Comparison of ENCODE assay signal across 8 cellular contexts in genomic region chr1:27357281-27358037, GRCh38. TPM values are rescaled to one million over a fixed set of nuclear protein-coding genes. Genes with fewer than 3 reads are reported as not detected.
A peak's percentile ranks its signal among the peaks of the same experiment; 100 is the strongest.
DNase-seq lines count a peak whose midpoint lies in the region; ATAC-seq and TF ChIP-seq lines count a peak whose summit lies in the region.

No MANE protein-coding gene starts in this region.

- peak overlapping the region; percentile 73 for H3K27ac Mint-ChIP-seq in activated CD4-positive, alpha-beta T cell treated with anti-CD3 and anti-CD28 coated beads for 36 hours

- no peaks in the 10 kb centered on the region for H3K27me3 Mint-ChIP-seq in activated CD4-positive, alpha-beta T cell treated with anti-CD3 and anti-CD28 coated beads for 36 hours

- intact Hi-C loops in activated CD4-positive, alpha-beta T cell treated with anti-CD3 and anti-CD28 coated beads for 36 hours (cut with DNase I, micrococcal nuclease) = loop anchor here (1.0 kb wide), 5 partner anchors 8 to 57 kb away; partner anchors contain the start of gene GPR3 (in 1 of the 2)
- intact Hi-C loops in right lobe of liver (cut with DNase I) = loop anchor here in 1 of 2 donors (5.0 kb wide), 1 partner anchor 35 kb away; the partner anchor contains the start of gene GPR3

- peaks cover 40% of the 10 kb centered on the region for H3K4me1 Mint-ChIP-seq in activated CD4-positive, alpha-beta T cell treated with anti-CD3 and anti-CD28 coated beads for 36 hours

- no peak overlapping the region for H3K27ac ChIP-seq in right lobe of liver

- POLR2A ChIA-PET in activated CD4-positive, alpha-beta T cell treated with anti-CD3 and anti-CD28 coated beads for 36 hours (lab: Charles Lee) = interaction anchor here (1.0 to 1.1 kb wide), 2 partner anchors 9 to 12 kb away, joined by 3 read pairs; no protein-coding TSS in a partner anchor

- no peaks in the 10 kb centered on the region for H3K9me3 Mint-ChIP-seq in activated CD4-positive, alpha-beta T cell treated with anti-CD3 and anti-CD28 coated beads for 36 hours (ENCODE audit: low read depth)

- no peaks in the 10 kb centered on the region for H3K9me3 ChIP-seq in right lobe of liver

- peak; percentile 92 for DNase-seq in AG08396 (ENCODE audit: low spot score)
- peak; percentile 25 for DNase-seq in NCI-H1694 treated with DMSO at 0.1 percent for 48 hours (lab: John Stamatoyannopoulos, UW)
- peak; percentile 91 for DNase-seq in activated CD4-positive, alpha-beta T cell treated with anti-CD3 and anti-CD28 coated beads for 36 hours
- peak; percentile 85 for DNase-seq in cerebellum (ENCODE audit: low spot score)
- peak; percentile 81 to 86 (median 81) for DNase-seq in right lobe of liver
- DNase-seq in stimulated activated CD4-positive, alpha-beta T cell treated with anti-CD3 and anti-CD28 coated beads, TNF-alpha, amount 100 ng/mL, for 1 hour (ENCODE audit: low read depth in 3 of 3, low spot score in 1 of 3) = peak; percentile 56 to 80 (median 69)

- CTCF ChIA-PET in activated CD4-positive, alpha-beta T cell treated with anti-CD3 and anti-CD28 coated beads for 36 hours (lab: Charles Lee) = interaction anchor here (0.6 to 3.8 kb wide), 33 partner anchors 8 to 1124 kb away, joined by 3 to 28 read pairs (median 4); partner anchors contain the start of genes CD164L2, MAP3K6 and SYTL1

- peak overlapping the region; percentile 64 for H3K4me3 Mint-ChIP-seq in activated CD4-positive, alpha-beta T cell treated with anti-CD3 and anti-CD28 coated beads for 36 hours

- ATAC-seq in GM18907 (IDR thresholded peaks at IDR 0.05; ENCODE audit: unreplicated experiment) (peak; percentile 61), right lobe of liver (peak; percentile 81 to 93 (median 89)), GM18517 (IDR thresholded peaks at IDR 0.05; ENCODE audit: unreplicated experiment) (no peak)
- ATAC-seq in activated CD4-positive, alpha-beta T cell treated with anti-CD3 and anti-CD28 coated beads for 36 hours = peak; percentile 78

- H3K36me3 ChIP-seq in right lobe of liver = peaks cover 0 to 2% (median 0%) of the 10 kb centered on the region in 4 donors

- H3K4me3 ChIP-seq in right lobe of liver = peak overlapping the region in 1 of 3 donors; percentile 12

- 8% methylated on average over 9 of the region's 40 CpGs for WGBS in right lobe of liver (ENCODE audit: insufficient coverage, low coverage, low lambda C conversion rate, missing lambda C conversion rate)

- TF ChIP-seq CTCF in right lobe of liver (IDR thresholded peaks at IDR 0.05) = peak; percentile 92 to 100 (median 98)

- H3K4me1 ChIP-seq in right lobe of liver = peaks cover 0 to 8% (median 2%) of the 10 kb centered on the region in 4 donors

- H3K36me3 Mint-ChIP-seq in activated CD4-positive, alpha-beta T cell treated with anti-CD3 and anti-CD28 coated beads for 36 hours (ENCODE audit: low read depth) = peaks cover 2% of the 10 kb centered on the region

- TF ChIP-seq POLR2A in right lobe of liver (IDR thresholded peaks at IDR 0.05) = no peak

- H3K27me3 ChIP-seq in right lobe of liver = no peaks in the 10 kb centered on the region

RNA-seq across cellular contexts. Expression of gene MAP3K6, which starts 9.3 kb away (rescaled TPM):
- 1 to 10 TPM; 6.5 to 8.8 TPM for total RNA-seq in activated CD4-positive, alpha-beta T cell treated with anti-CD3 and anti-CD28 coated beads for 36 hours
- 2.3 TPM for total RNA-seq in cerebellum
- total RNA-seq in right lobe of liver = 10 to 100 TPM in 2 of 6 experiments, 1 to 10 TPM in 4; 4.3 to 14.9 (median 5.6) TPM

RNA-seq across cellular contexts. Expression of gene SYTL1, which starts 15.6 kb away (rescaled TPM):
- 10 to 100 TPM; 21.4 to 26.1 TPM for total RNA-seq in activated CD4-positive, alpha-beta T cell treated with anti-CD3 and anti-CD28 coated beads for 36 hours
- 0.36 TPM for total RNA-seq in cerebellum
- 1 to 10 TPM in 1 of 6 experiments, under 1 TPM in 5; 0.37 to 1.7 (median 0.80) TPM for total RNA-seq in right lobe of liver

RNA-seq across cellular contexts. Expression of gene FCN3, which starts 17.2 kb away (rescaled TPM):
- total RNA-seq in activated CD4-positive, alpha-beta T cell treated with anti-CD3 and anti-CD28 coated beads for 36 hours = not detected
- not detected for total RNA-seq in cerebellum
- total RNA-seq in right lobe of liver = 100 to 1,000 TPM in 4 of 6 experiments, 10 to 100 TPM in 2; 81.6 to 213 (median 111) TPM

RNA-seq across cellular contexts. Expression of gene CD164L2, which starts 25.7 kb away (rescaled TPM):
- total RNA-seq in activated CD4-positive, alpha-beta T cell treated with anti-CD3 and anti-CD28 coated beads for 36 hours = not detected
- not detected for total RNA-seq in cerebellum
- total RNA-seq in right lobe of liver = under 1 TPM in 1 of 6 experiments, not detected in 5; 0.86 TPM

RNA-seq across cellular contexts. Expression of gene GPR3, which starts 35.0 kb away (rescaled TPM):
- 1 to 10 TPM; 1.1 to 1.3 TPM for total RNA-seq in activated CD4-positive, alpha-beta T cell treated with anti-CD3 and anti-CD28 coated beads for 36 hours
- total RNA-seq in cerebellum (1.00 TPM), right lobe of liver (under 1 TPM in 2 of 6 experiments, not detected in 4; 0.19 to 0.43 TPM)

Comparison
In these comparisons a context has a peak if more than half of its experiments do, and no peak if none do; other contexts are left out.
1. DNase-seq: peak in every context shown above with its lines; median percentile 92 in AG08396; 91 in activated CD4-positive, alpha-beta T cell treated with anti-CD3 and anti-CD28 coated beads for 36 hours; 85 in cerebellum; 81 in right lobe of liver; 69 in stimulated activated CD4-positive, alpha-beta T cell treated with anti-CD3 and anti-CD28 coated beads, TNF-alpha, amount 100 ng/mL, for 1 hour; 25 in NCI-H1694 treated with DMSO at 0.1 percent for 48 hours.
2. RNA of gene SYTL1, which starts 15.6 kb away (total RNA-seq): 21.4 to 26.1 TPM in activated CD4-positive, alpha-beta T cell treated with anti-CD3 and anti-CD28 coated beads for 36 hours; 0.37 to 1.7 TPM in right lobe of liver and 0.36 TPM in cerebellum (single experiment); every median in the first group is over 4 times any median in the second.
3. RNA of gene FCN3, which starts 17.2 kb away (total RNA-seq): 81.6 to 213 TPM in right lobe of liver; not detected in cerebellum (single experiment) and not detected in activated CD4-positive, alpha-beta T cell treated with anti-CD3 and anti-CD28 coated beads for 36 hours; every median in the first group is over 10 times any median in the second.